In genomic region chr22:36971726-36972125, GRCh38 we compare ENCODE assay signal across 20 cellular contexts. TPM values are rescaled to one million over a fixed set of nuclear protein-coding genes. Genes with fewer than 3 reads are reported as not detected.
"Had no signal": no experiment of that assay in that cellular context is flagged by ENCODE, and none has a peak within 500 bp of the region (broad histone marks: within the 10 kb centered on the region; RNA-seq: fewer than 3 reads in every experiment).

No MANE protein-coding gene starts in this region.

- H3K9me3 ChIP-seq: SJSA1 had no signal

- H3K4me3 ChIP-seq: SJSA1, SK-N-MC had no signal

- H3K27ac ChIP-seq: KMS-11, SJSA1, SK-N-MC had no signal

- H3K9ac ChIP-seq: KMS-11 had no signal

- DNase-seq: IMR-90, Kasumi-1, MM.1S, NCI-H1092 treated with DMSO at 0.1 percent for 48 hours, NCI-H1436, NCI-H187, NCI-H2029 treated with DMSO at 0.1 percent for 48 hours, NCI-H2227 treated with DMSO at 0.1 percent for 48 hours, NCI-H524, NCI-H526 treated with DMSO at 0.1 percent for 48 hours, NCI-H748 treated with DMSO at 0.1 percent for 48 hours, Right ventricle myocardium superior, RPMI8226, SIG-M5 had no signal

- H3K36me3 ChIP-seq: SJSA1 had no signal

- H3K4me1 ChIP-seq: SJSA1 had no signal

RNA-seq across cellular contexts. Expression of gene CSF2RB, which starts 58.3 kb away (rescaled TPM):
- total RNA-seq: HepG2, HT1080, IMR-90, NCI-H460 had no signal
